Comparison of ENCODE assay signal across 25 cellular contexts in genomic region chr18:68299906-68300305, GRCh38.
DNase-seq lines count a peak whose midpoint lies in the region; ATAC-seq, FAIRE-seq and TF ChIP-seq lines count a peak whose summit lies in the region.
"Had no signal": no experiment of that assay in that cellular context is flagged by ENCODE, and none has a peak within 500 bp of the region (broad histone marks: within the 10 kb centered on the region; RNA-seq: fewer than 3 reads in every experiment).

No MANE protein-coding gene starts in this region.

- intact Hi-C loops in IMR-90 (cut with micrococcal nuclease): no loop called here
- intact Hi-C loops in CD4-positive, alpha-beta memory T cell (cut with micrococcal nuclease): no loop called here

- H4K91ac ChIP-seq in IMR-90 (ENCODE audit: insufficient read depth, low read depth, low read length): no peak overlapping the region

- dilution Hi-C loops in IMR-90 (cut with HindIII; ENCODE audit: low sequenced_read_pairs, unreplicated experiment): no loop called here

- H3K9me3 ChIP-seq in IMR-90 (ENCODE audit: control insufficient read depth, insufficient read depth, low read length) (no peaks in the 10 kb centered on the region), neural progenitor cell (ENCODE audit: low read depth) (no peaks in the 10 kb centered on the region), small intestine (ENCODE audit: control insufficient read depth, low read depth) (no peaks in the 10 kb centered on the region)
- no peaks in the 10 kb centered on the region for H3K9me3 ChIP-seq in CD4-positive, alpha-beta memory T cell (ENCODE audit: control insufficient read depth in 1 of 2, low read length in 2 of 2)

- peaks cover 3% of the 10 kb centered on the region; the same call in 1 of the 2 replicates for H3K9me1 ChIP-seq in IMR-90 (ENCODE audit: insufficient read depth, low read length)

- no peak for TF ChIP-seq RAD21 in IMR-90 (IDR thresholded peaks at IDR 0.05; ENCODE audit: low read length)

- no CpG with 5 or more reads among the region's 3 CpGs for WGBS in IMR-90 (ENCODE audit: extremely low coverage in 2 of 2, insufficient read length in 1 of 2), 2 experiments
- WGBS in small intestine, 3 donors: 80 to 87% (median 86%) methylated on average over 3 of the region's 3 CpGs

- no peak overlapping the region for H2BK120ac ChIP-seq in IMR-90 (ENCODE audit: low read depth, low read length)

- H2AFZ ChIP-seq in IMR-90 (replicated peaks; ENCODE audit: low read length, poor library complexity) (no peak overlapping the region), neural progenitor cell (replicated peaks) (peak overlapping the region; percentile 13)

- H3K4me2 ChIP-seq in IMR-90 (ENCODE audit: low read depth, low read length) (no peak overlapping the region), neural progenitor cell (no peak overlapping the region)

- H3K27me3 ChIP-seq in IMR-90 (ENCODE audit: control insufficient read depth, insufficient read depth, low read length) (no peaks in the 10 kb centered on the region), neural progenitor cell (no peaks in the 10 kb centered on the region), small intestine (ENCODE audit: control insufficient read depth in 2 of 2, insufficient read depth in 2 of 2, low read length in 2 of 2) (no peaks in the 10 kb centered on the region)
- H3K27me3 ChIP-seq in CD4-positive, alpha-beta memory T cell (ENCODE audit: insufficient read depth, low read length): no peaks in the 10 kb centered on the region

- H4K20me1 ChIP-seq in IMR-90 (ENCODE audit: insufficient read depth, low read length): no peaks in the 10 kb centered on the region
- H4K20me1 ChIP-seq in neural progenitor cell (ENCODE audit: low read depth): no peaks in the 10 kb centered on the region

- no peak for TF ChIP-seq POLR2A in IMR-90 (IDR thresholded peaks at IDR 0.05; ENCODE audit: low read depth, low read length)

- no peak overlapping the region for H3K56ac ChIP-seq in IMR-90 (ENCODE audit: extremely low read depth, insufficient read depth, low read length)

- H3K79me2 ChIP-seq in neural progenitor cell (ENCODE audit: low read depth): no peaks in the 10 kb centered on the region

- H3K27ac Mint-ChIP-seq in neural progenitor cell: no peak overlapping the region
- no peak overlapping the region for H3K27ac Mint-ChIP-seq in CD4-positive, alpha-beta memory T cell
- no peak overlapping the region for H3K27ac Mint-ChIP-seq in activated naive CD8-positive, alpha-beta T cell treated with anti-CD3 and anti-CD28 coated beads for 36 hours
- H3K27ac Mint-ChIP-seq: B cell had no signal

- H3K36me3 ChIP-seq in IMR-90 (ENCODE audit: control insufficient read depth, insufficient read depth, low read length): no peaks in the 10 kb centered on the region
- H3K36me3 ChIP-seq in neural progenitor cell: no peaks in the 10 kb centered on the region
- no peaks in the 10 kb centered on the region for H3K36me3 ChIP-seq in small intestine (ENCODE audit: control insufficient read depth in 2 of 2, insufficient read depth in 2 of 2, low read length in 2 of 2)
- H3K36me3 ChIP-seq in CD4-positive, alpha-beta memory T cell (ENCODE audit: insufficient read depth, low read length): no peaks in the 10 kb centered on the region

- no peaks in the 10 kb centered on the region for H3K9me3 Mint-ChIP-seq in neural progenitor cell
- H3K9me3 Mint-ChIP-seq in CD4-positive, alpha-beta memory T cell: peaks cover 0 to 2% (median 0%) of the 10 kb centered on the region in 8 donors
- no peaks in the 10 kb centered on the region for H3K9me3 Mint-ChIP-seq in activated naive CD8-positive, alpha-beta T cell treated with anti-CD3 and anti-CD28 coated beads for 36 hours

- POLR2A ChIA-PET in IMR-90 (lab: Charles Lee; ENCODE audit: unreplicated experiment): no interaction called here
- POLR2A ChIA-PET in RWPE1 (lab: Yijun Ruan, JAX; ENCODE audit: low non-redundant PET): no interaction called here
- POLR2A ChIA-PET in CD4-positive, alpha-beta memory T cell (lab: Charles Lee; ENCODE audit: partially characterized antibody): no interaction called here

- no peak overlapping the region for H2BK5ac ChIP-seq in IMR-90 (ENCODE audit: low read depth, low read length, poor library complexity, severe bottlenecking)

- no peaks in the 10 kb centered on the region for H3K4me1 Mint-ChIP-seq in neural progenitor cell
- no peaks in the 10 kb centered on the region for H3K4me1 Mint-ChIP-seq in CD4-positive, alpha-beta memory T cell
- no peaks in the 10 kb centered on the region for H3K4me1 Mint-ChIP-seq in activated naive CD8-positive, alpha-beta T cell treated with anti-CD3 and anti-CD28 coated beads for 36 hours
- H3K4me1 Mint-ChIP-seq: B cell had no signal

- H3K23ac ChIP-seq in IMR-90 (ENCODE audit: low read depth, low read length): no peak overlapping the region

- H3K9ac ChIP-seq in IMR-90 (ENCODE audit: low read depth, low read length) (no peak overlapping the region), neural progenitor cell (no peak overlapping the region)

- no peak for ATAC-seq in IMR-90 (ENCODE audit: low read depth)
- ATAC-seq: GM12878, HCT116, Panc1 had no signal

- H3K4me3 ChIP-seq in IMR-90 (ENCODE audit: insufficient read depth, low read depth, low read length) (no peak overlapping the region), neural progenitor cell (no peak overlapping the region), small intestine (ENCODE audit: low read depth in 1 of 2, low read length in 2 of 2) (no peak overlapping the region)
- no peak overlapping the region for H3K4me3 ChIP-seq in CD4-positive, alpha-beta memory T cell (ENCODE audit: low read length in 2 of 2)
- H3K4me3 ChIP-seq: GM12878, SK-N-MC had no signal

- H2AK9ac ChIP-seq in IMR-90 (replicated peaks; ENCODE audit: low read depth, low read length, poor library complexity): no peak overlapping the region

- CTCF ChIA-PET in IMR-90 (lab: Yijun Ruan, JAX) (no interaction called here), RWPE1 (lab: Yijun Ruan, JAX) (no interaction called here)
- CTCF ChIA-PET in CD4-positive, alpha-beta memory T cell (lab: Charles Lee; ENCODE audit: partially characterized antibody): no interaction called here

- H3F3A ChIP-seq in neural progenitor cell (ENCODE audit: low read depth): no peaks in the 10 kb centered on the region

- DNase-seq in IMR-90: peak; percentile 33
- peak; percentile 12 for DNase-seq in RWPE1 (ENCODE audit: low spot score)
- peak; percentile 71 for DNase-seq in epithelial cell of prostate (ENCODE audit: low read depth, low spot score)
- DNase-seq in neural progenitor cell (ENCODE audit: low spot score): no peak
- no peak for DNase-seq in small intestine
- DNase-seq in CD4-positive, alpha-beta memory T cell: no peak
- no peak for DNase-seq in activated naive CD8-positive, alpha-beta T cell treated with anti-CD3 and anti-CD28 coated beads for 36 hours
- DNase-seq: GOT3; Karpas-422; NCI-H1105 treated with DMSO at 0.1 percent for 48 hours; NCI-H146; NCI-H1930; NCI-H2107; NCI-H446; NCI-H524 treated with DMSO at 0.1 percent for 48 hours; NCI-H774; NK-92 treated with Interleukin-12 subunit alpha and Interleukin-12 subunit beta, amount 100 ng/mL, for 24 hours; SIG-M5 had no signal

- no peak overlapping the region for H3K27ac ChIP-seq in IMR-90 (ENCODE audit: insufficient read depth, low read length)
- no peak overlapping the region for H3K27ac ChIP-seq in RWPE1
- H3K27ac ChIP-seq in epithelial cell of prostate: no peak overlapping the region
- H3K27ac ChIP-seq in neural progenitor cell: no peak overlapping the region
- no peak overlapping the region for H3K27ac ChIP-seq in small intestine (ENCODE audit: low read depth in 1 of 2, low read length in 1 of 2)
- H3K27ac ChIP-seq in CD4-positive, alpha-beta memory T cell (ENCODE audit: low read depth, low read length): no peak overlapping the region
- H3K27ac ChIP-seq: C4-2B, SK-N-MC had no signal

- no peaks in the 10 kb centered on the region for H3K36me3 Mint-ChIP-seq in neural progenitor cell
- no peaks in the 10 kb centered on the region for H3K36me3 Mint-ChIP-seq in CD4-positive, alpha-beta memory T cell
- no peaks in the 10 kb centered on the region for H3K36me3 Mint-ChIP-seq in activated naive CD8-positive, alpha-beta T cell treated with anti-CD3 and anti-CD28 coated beads for 36 hours

- no peak overlapping the region for H4K5ac ChIP-seq in IMR-90 (ENCODE audit: low read depth, low read length)

- no peak overlapping the region for H2BK15ac ChIP-seq in IMR-90 (ENCODE audit: low read depth, low read length)

- no peaks in the 10 kb centered on the region for H3K27me3 Mint-ChIP-seq in neural progenitor cell (ENCODE audit: insufficient read depth, low read depth)
- H3K27me3 Mint-ChIP-seq in CD4-positive, alpha-beta memory T cell: peaks cover 0 to 1% of the 10 kb centered on the region in 2 donors
- H3K27me3 Mint-ChIP-seq in activated naive CD8-positive, alpha-beta T cell treated with anti-CD3 and anti-CD28 coated beads for 36 hours: no peaks in the 10 kb centered on the region
- H3K27me3 Mint-ChIP-seq: B cell had no signal

- H3K14ac ChIP-seq in IMR-90 (replicated peaks; ENCODE audit: low read depth, low read length): 0 out of 2 replicates have a peak overlapping the region, but pooled peaks have one; percentile 41

- no peak overlapping the region for H3K4me3 Mint-ChIP-seq in neural progenitor cell
- no peak overlapping the region for H3K4me3 Mint-ChIP-seq in CD4-positive, alpha-beta memory T cell
- no peak overlapping the region for H3K4me3 Mint-ChIP-seq in activated naive CD8-positive, alpha-beta T cell treated with anti-CD3 and anti-CD28 coated beads for 36 hours
- H3K4me3 Mint-ChIP-seq: B cell had no signal

- H2BK20ac ChIP-seq in IMR-90 (ENCODE audit: low read depth, low read length): no peak overlapping the region

- TF ChIP-seq CTCF in IMR-90 (conservative IDR thresholded peaks at IDR 0.05; ENCODE audit: low read depth, low read length) (no peak), RWPE1 (conservative IDR thresholded peaks at IDR 0.05; ENCODE audit: low read depth) (no peak), neural progenitor cell (IDR thresholded peaks at IDR 0.05) (no peak)

- no peak overlapping the region for H4K8ac ChIP-seq in IMR-90 (ENCODE audit: low read depth in 2 of 2, low read length in 2 of 2)

- in situ Hi-C loops in IMR-90 (cut with MboI; ENCODE audit: low sequenced_read_pairs): no loop called here

- BruUV-seq in IMR-90 (replicated peaks; lab: Mats Ljungman, UMichigan): no TSS peak

- FAIRE-seq in small intestine (lab: Jason Lieb, UNC): no peak
- FAIRE-seq: G401.6, GM12878 had no signal

- H3K4me1 ChIP-seq in IMR-90 (ENCODE audit: control insufficient read depth, insufficient read depth, low read length) (no peaks in the 10 kb centered on the region), neural progenitor cell (no peaks in the 10 kb centered on the region), small intestine (ENCODE audit: control insufficient read depth in 2 of 2, insufficient read depth in 1 of 2, low read depth in 1 of 2, low read length in 1 of 2) (no peaks in the 10 kb centered on the region)
- H3K4me1 ChIP-seq in CD4-positive, alpha-beta memory T cell (ENCODE audit: insufficient read depth, low read length): no peaks in the 10 kb centered on the region

- H2AK5ac ChIP-seq in IMR-90 (ENCODE audit: low read depth, low read length): no peak overlapping the region

- no peak overlapping the region for H3K4ac ChIP-seq in IMR-90 (ENCODE audit: low read depth, low read length)

- no peaks in the 10 kb centered on the region for H3K79me1 ChIP-seq in IMR-90 (ENCODE audit: low read depth in 1 of 2, low read length in 2 of 2)

- H3K18ac ChIP-seq in IMR-90 (ENCODE audit: low read depth, low read length): no peak overlapping the region

Comparison
In these comparisons a context has a peak if more than half of its experiments do, and no peak if none do; other contexts are left out.
1. DNase-seq: peak in IMR-90 (single experiment), RWPE1 (single experiment) and epithelial cell of prostate (single experiment); none in neural progenitor cell (single experiment), small intestine (single experiment), CD4-positive, alpha-beta memory T cell (0 of 5) and activated naive CD8-positive, alpha-beta T cell treated with anti-CD3 and anti-CD28 coated beads for 36 hours (single experiment).